In the genomic region with DNA sequence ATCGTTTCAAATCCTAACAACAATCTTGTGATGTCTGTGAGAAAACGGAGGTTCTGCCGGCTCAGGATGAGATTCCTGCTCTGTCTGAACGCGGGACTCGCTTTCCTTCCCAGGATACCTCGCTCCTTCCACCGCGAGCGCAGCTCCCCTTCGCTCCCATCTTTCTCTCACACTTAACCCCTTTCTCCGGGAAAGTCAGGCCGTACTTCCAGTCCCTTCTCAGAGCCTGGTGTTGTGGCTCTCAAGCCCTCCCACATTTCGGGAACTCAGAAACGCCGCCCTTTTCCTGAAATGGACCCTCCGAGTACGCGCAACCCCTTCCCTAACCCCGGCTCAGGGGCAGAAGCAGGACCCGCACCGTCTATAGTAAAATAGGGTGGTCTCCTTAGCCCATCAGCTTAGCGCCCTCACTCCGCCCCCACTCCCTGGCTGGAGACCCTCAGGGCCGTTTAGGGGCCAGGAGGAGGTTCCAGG, we compare ENCODE assay signal across 8 cellular contexts. TPM values are rescaled to one million over a fixed set of nuclear protein-coding genes. Genes with fewer than 3 reads are reported as not detected.
DNase-seq lines count a peak whose midpoint lies in the region; ATAC-seq and TF ChIP-seq lines count a peak whose summit lies in the region.

No MANE protein-coding gene starts in this region.

- peak overlapping the region; percentile 91 for H2AFZ ChIP-seq in MM.1S (ENCODE audit: low read length)

- H4K20me1 ChIP-seq in MM.1S (ENCODE audit: insufficient read depth, low read length), result no peaks in the 10 kb centered on the region

- WGBS in heart right ventricle, 2 donors, result 0% methylated on average over 25 of the region's 25 CpGs

- H3K4me1 ChIP-seq in MM.1S (ENCODE audit: low read length) (0 out of 2 replicates have a peak, but pooled peaks cover 9% of the 10 kb centered on the region), heart right ventricle (peaks cover 5 to 81% (median 56%) of the 10 kb centered on the region in 9 donors)

- H3K9me3 ChIP-seq in MM.1S (replicated peaks; ENCODE audit: insufficient read depth, low read length), result no peaks in the 10 kb centered on the region
- no peaks in the 10 kb centered on the region for H3K9me3 ChIP-seq in heart right ventricle

- H3K9ac ChIP-seq in MM.1S (ENCODE audit: low read length), result peak overlapping the region; percentile 93

- ATAC-seq in GM18907 (IDR thresholded peaks at IDR 0.05; ENCODE audit: unreplicated experiment), result peak; percentile 2
- peak; percentile 17 to 62 (median 42) for ATAC-seq in heart right ventricle
- no peak for ATAC-seq in HG03460 (IDR thresholded peaks at IDR 0.05; ENCODE audit: unreplicated experiment)
- no peak for ATAC-seq in HG03097 (IDR thresholded peaks at IDR 0.05; ENCODE audit: low FRiP score, unreplicated experiment)

- no peaks in the 10 kb centered on the region for H3K9me2 ChIP-seq in MM.1S (replicated peaks; ENCODE audit: insufficient read depth, low read length)

- H3K27me3 ChIP-seq in MM.1S (replicated peaks; ENCODE audit: insufficient read depth, low read length), result no peaks in the 10 kb centered on the region
- no peaks in the 10 kb centered on the region for H3K27me3 ChIP-seq in heart right ventricle

- H3K4me2 ChIP-seq in MM.1S (ENCODE audit: low read depth, low read length), result peak overlapping the region; percentile 93

- DNase-seq in AG20443 (ENCODE audit: low spot score), result peak; percentile 58
- no peak for DNase-seq in MM.1S
- no peak for DNase-seq in activated T-helper 2 cell treated with anti-CD3 and anti-CD28 coated beads, Interferon-gamma antibody, Interleukin-2, Interleukin-4, amounts not matched to agents 10 μg/mL and 5 μg/mL and 100 μg/mL, durations not matched to agents 14 hours and 24 hours and 36 hours (ENCODE audit: low spot score)
- peak in 1 of 2 donors; percentile 64 for DNase-seq in heart right ventricle
- peak; percentile 45 to 93 (median 60) for DNase-seq in posterior cingulate gyrus

- H3K27me3 Mint-ChIP-seq in activated T-helper 2 cell treated with anti-CD3 and anti-CD28 coated beads, Interferon-gamma antibody, Interleukin-2, Interleukin-4, amounts not matched to agents 10 μg/mL and 5 μg/mL and 100 μg/mL, durations not matched to agents 14 hours and 24 hours and 36 hours (ENCODE audit: low read depth), result no peaks in the 10 kb centered on the region

- H3K27ac Mint-ChIP-seq in activated T-helper 2 cell treated with anti-CD3 and anti-CD28 coated beads, Interferon-gamma antibody, Interleukin-2, Interleukin-4, amounts not matched to agents 10 μg/mL and 5 μg/mL and 100 μg/mL, durations not matched to agents 14 hours and 24 hours and 36 hours, result peak overlapping the region; percentile 96

- TF ChIP-seq CTCF in MM.1S (IDR thresholded peaks at IDR 0.05; ENCODE audit: low read length) (no peak), heart right ventricle (IDR thresholded peaks at IDR 0.05) (no peak)

- intact Hi-C loops in activated T-helper 2 cell treated with anti-CD3 and anti-CD28 coated beads, Interferon-gamma antibody, Interleukin-2, Interleukin-4, amounts not matched to agents 10 μg/mL and 5 μg/mL and 100 μg/mL, durations not matched to agents 14 hours and 24 hours and 36 hours (cut with micrococcal nuclease), result loop anchor here (2.0 to 5.0 kb wide), 4 partner anchors 50 to 545 kb away; a partner anchor contains a TSS
- intact Hi-C loops in heart right ventricle (cut with DNase I) (no loop called here), posterior cingulate gyrus (cut with DNase I) (loop anchor here (1.0 kb wide), 1 partner anchor 20 kb away; no protein-coding TSS in a partner anchor)

- peaks cover 43% of the 10 kb centered on the region for H3F3A ChIP-seq in MM.1S (ENCODE audit: insufficient read depth, low read length)

- H3K9me3 Mint-ChIP-seq in activated T-helper 2 cell treated with anti-CD3 and anti-CD28 coated beads, Interferon-gamma antibody, Interleukin-2, Interleukin-4, amounts not matched to agents 10 μg/mL and 5 μg/mL and 100 μg/mL, durations not matched to agents 14 hours and 24 hours and 36 hours, result no peaks in the 10 kb centered on the region

- H3K4me3 ChIP-seq in MM.1S (ENCODE audit: low read length) (peak overlapping the region; percentile 84), heart right ventricle (peak overlapping the region; percentile 65 to 97 (median 90))

- H3K27ac ChIP-seq in MM.1S (ENCODE audit: low read length) (peak overlapping the region; percentile 93), heart right ventricle (peak overlapping the region; percentile 95 to 100 (median 98))

- peaks cover 71% of the 10 kb centered on the region for H3K79me2 ChIP-seq in MM.1S (ENCODE audit: low read length)

- H3K36me3 ChIP-seq in MM.1S (replicated peaks; ENCODE audit: insufficient read depth, low read length), result no peaks in the 10 kb centered on the region; the same call in 1 of the 2 replicates
- no peaks in the 10 kb centered on the region for H3K36me3 ChIP-seq in heart right ventricle

- peaks cover 28% of the 10 kb centered on the region for H3K36me3 Mint-ChIP-seq in activated T-helper 2 cell treated with anti-CD3 and anti-CD28 coated beads, Interferon-gamma antibody, Interleukin-2, Interleukin-4, amounts not matched to agents 10 μg/mL and 5 μg/mL and 100 μg/mL, durations not matched to agents 14 hours and 24 hours and 36 hours (ENCODE audit: low read depth)

- peak overlapping the region; percentile 100 for H3K4me3 Mint-ChIP-seq in activated T-helper 2 cell treated with anti-CD3 and anti-CD28 coated beads, Interferon-gamma antibody, Interleukin-2, Interleukin-4, amounts not matched to agents 10 μg/mL and 5 μg/mL and 100 μg/mL, durations not matched to agents 14 hours and 24 hours and 36 hours (ENCODE audit: low read depth)

- H3K4me1 Mint-ChIP-seq in activated T-helper 2 cell treated with anti-CD3 and anti-CD28 coated beads, Interferon-gamma antibody, Interleukin-2, Interleukin-4, amounts not matched to agents 10 μg/mL and 5 μg/mL and 100 μg/mL, durations not matched to agents 14 hours and 24 hours and 36 hours (ENCODE audit: low read depth), result peaks cover 49% of the 10 kb centered on the region

RNA-seq across cellular contexts. Expression of a gene that starts 0.4 kb away (rescaled TPM):
- 45.1 and 50.4 TPM in 2 replicates for total RNA-seq in activated T-helper 2 cell treated with anti-CD3 and anti-CD28 coated beads, Interferon-gamma antibody, Interleukin-2, Interleukin-4, amounts not matched to agents 10 μg/mL and 5 μg/mL and 100 μg/mL, durations not matched to agents 14 hours and 24 hours and 36 hours
- total RNA-seq in heart right ventricle, result 100 to 1,000 TPM in 1 of 10 donors, 10 to 100 TPM in 9; 39.9 to 101 (median 76.5) TPM
- polyA plus RNA-seq in heart right ventricle, result 10 to 100 TPM; 10.5 to 22.0 TPM

RNA-seq across cellular contexts. Expression of a gene that starts 47.6 kb away (rescaled TPM):
- total RNA-seq in activated T-helper 2 cell treated with anti-CD3 and anti-CD28 coated beads, Interferon-gamma antibody, Interleukin-2, Interleukin-4, amounts not matched to agents 10 μg/mL and 5 μg/mL and 100 μg/mL, durations not matched to agents 14 hours and 24 hours and 36 hours, result 82.4 and 84.9 TPM in 2 replicates
- 10 to 100 TPM in 2 of 10 donors, 1 to 10 TPM in 8; 5.8 to 14.2 (median 8.9) TPM for total RNA-seq in heart right ventricle
- 10 to 100 TPM; 10.6 to 14.2 TPM for polyA plus RNA-seq in heart right ventricle

Comparison
In these comparisons a context has a peak if more than half of its experiments do, and no peak if none do; other contexts are left out.
1. DNase-seq: peak in AG20443 (single experiment) and posterior cingulate gyrus (10 of 10); none in MM.1S (single experiment) and activated T-helper 2 cell treated with anti-CD3 and anti-CD28 coated beads, Interferon-gamma antibody, Interleukin-2, Interleukin-4, amounts not matched to agents 10 μg/mL and 5 μg/mL and 100 μg/mL, durations not matched to agents 14 hours and 24 hours and 36 hours (single experiment).
2. ATAC-seq: peak in GM18907 (single experiment) and heart right ventricle (8 of 8); none in HG03460 (single experiment) and HG03097 (single experiment).
3. intact Hi-C loops: an anchor here in activated T-helper 2 cell treated with anti-CD3 and anti-CD28 coated beads, Interferon-gamma antibody, Interleukin-2, Interleukin-4, amounts not matched to agents 10 μg/mL and 5 μg/mL and 100 μg/mL, durations not matched to agents 14 hours and 24 hours and 36 hours (2.0 to 5.0 kb wide) and posterior cingulate gyrus (1.0 kb wide); none called in heart right ventricle.